In genomic region chrX:107654778-107655761, GRCh38 we compare ENCODE assay signal across 1 cellular context.
A peak's percentile ranks its signal among the peaks of the same experiment; 100 is the strongest.
TF ChIP-seq lines count a peak whose summit lies in the region.

No MANE protein-coding gene starts in this region.

TF ChIP-seq in K562, 482 proteins besides CTCF, POLR2A, EP300 and RAD21 (continued from another document and continues in another):
- TF ChIP-seq ZNF263 (CRISPR knock-in tag; IDR thresholded peaks at IDR 0.05; ENCODE audit: borderline replicate concordance) (peak; percentile 39; the same call in 1 of the 2 replicates), DEAF1 (CRISPR knock-in tag; IDR thresholded peaks at IDR 0.05) (no peak), SLC30A9 (CRISPR knock-in tag; IDR thresholded peaks at IDR 0.05) (no peak), BHLHE40 (IDR thresholded peaks at IDR 0.05; ENCODE audit: low read length) (0 out of 2 replicates have a peak, but pooled peaks have one; percentile 20), ASH1L (IDR thresholded peaks at IDR 0.05; ENCODE audit: borderline replicate concordance, low read depth, partially characterized antibody) (no peak), DNMT1 (IDR thresholded peaks at IDR 0.05) (no peak), PTBP1 (IDR thresholded peaks at IDR 0.05; ENCODE audit: low read depth, low read length) (no peak), ZNF277 (CRISPR knock-in tag; IDR thresholded peaks at IDR 0.05; ENCODE audit: borderline replicate concordance) (no peak), ZNF174 (CRISPR knock-in tag; IDR thresholded peaks at IDR 0.05) (no peak), STAG1 (CRISPR knock-in tag; IDR thresholded peaks at IDR 0.05; ENCODE audit: borderline replicate concordance) (no peak), USF1 (CRISPR knock-in tag; IDR thresholded peaks at IDR 0.05) (0 out of 2 replicates have a peak, but pooled peaks have one; percentile 10), ZFP36 (IDR thresholded peaks at IDR 0.05; ENCODE audit: low read depth, low read length, partially characterized antibody) (no peak), MGA (IDR thresholded peaks at IDR 0.05) (peak; percentile 36; the same call in 1 of the 2 replicates), ZNF12 (CRISPR knock-in tag; IDR thresholded peaks at IDR 0.05) (no peak), TBP (optimal IDR thresholded peaks at IDR 0.05; ENCODE audit: low read depth, low read length) (no peak), NR1H2 (CRISPR knock-in tag; IDR thresholded peaks at IDR 0.05) (no peak), C11orf30 (IDR thresholded peaks at IDR 0.05; ENCODE audit: low read depth) (peak; percentile 52; the same call in 1 of the 2 replicates), NFIC (IDR thresholded peaks at IDR 0.05) (no peak), MYC (IDR thresholded peaks at IDR 0.05; ENCODE audit: low read depth, low read length) (0 out of 2 replicates have a peak, but pooled peaks have one; percentile 29), MYC (CRISPR knock-in tag; IDR thresholded peaks at IDR 0.05; ENCODE audit: borderline replicate concordance, low read depth) (no peak), AFF4 (CRISPR knock-in tag; IDR thresholded peaks at IDR 0.05) (no peak), POLR2G (IDR thresholded peaks at IDR 0.05; ENCODE audit: low read depth, low read length) (peak; percentile 69), PHF21A (IDR thresholded peaks at IDR 0.05; ENCODE audit: borderline replicate concordance, low read depth) (no peak), ZBTB2 (IDR thresholded peaks at IDR 0.05) (no peak), ZNF518B (CRISPR knock-in tag; IDR thresholded peaks at IDR 0.05) (no peak), KLF10 (CRISPR knock-in tag; IDR thresholded peaks at IDR 0.05) (no peak), MIER1 (IDR thresholded peaks at IDR 0.05; ENCODE audit: low read depth) (no peak), ZNF696 (CRISPR knock-in tag; conservative IDR thresholded peaks at IDR 0.05) (no peak), E2F6 (IDR thresholded peaks at IDR 0.05; ENCODE audit: borderline replicate concordance in 1 of 2, extremely low read depth in 1 of 2, insufficient read depth in 1 of 2, insufficient read length in 1 of 2, low read depth in 1 of 2, low read length in 1 of 2, poor library complexity in 1 of 2, severe bottlenecking in 1 of 2) (peak in 1 of 2 experiments; percentile 41), KDM5B (IDR thresholded peaks at IDR 0.05; ENCODE audit: insufficient replicate concordance, low read depth, low read length) (no peak), PTTG1 (tag; IDR thresholded peaks at IDR 0.05; ENCODE audit: low read depth) (no peak), COPS2 (conservative IDR thresholded peaks at IDR 0.05) (no peak)
